In the genomic region with DNA sequence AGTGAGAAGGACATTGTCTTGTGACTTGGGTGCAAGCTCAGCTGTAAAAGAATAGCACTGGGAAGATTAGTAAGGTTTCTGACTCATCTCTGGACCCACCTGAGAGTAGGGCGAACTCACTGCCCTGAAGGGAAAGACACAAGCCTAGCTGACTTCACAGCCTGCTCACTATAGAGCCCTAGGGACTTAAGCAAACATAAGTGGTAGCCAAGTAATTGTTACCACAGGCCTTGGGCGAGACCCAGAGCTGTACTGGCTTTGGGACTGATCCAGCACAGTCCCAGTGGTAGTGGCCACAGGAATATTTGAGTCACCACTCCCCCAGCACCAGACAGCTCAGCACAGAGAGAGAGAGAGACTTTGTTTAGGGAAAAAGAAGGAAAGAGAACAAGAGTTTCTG, we compare ENCODE assay signal across 13 cellular contexts.
DNase-seq lines count a peak whose midpoint lies in the region; ATAC-seq, FAIRE-seq and TF ChIP-seq lines count a peak whose summit lies in the region.
"Had no signal": no experiment of that assay in that cellular context is flagged by ENCODE, and none has a peak within 500 bp of the region (broad histone marks: within the 10 kb centered on the region; RNA-seq: fewer than 3 reads in every experiment).

No MANE protein-coding gene starts in this region.

- intact Hi-C loops in pancreas (cut with DNase I) = no loop called here
- intact Hi-C loops in activated naive CD4-positive, alpha-beta T cell treated with anti-CD3 and anti-CD28 coated beads for 36 hours (cut with micrococcal nuclease) = no loop called here

- in situ Hi-C loops in T47D (cut with HindIII; ENCODE audit: low pct_unique_long_range_greater_than_20kb, low sequenced_read_pairs) = no loop called here

- no peaks in the 10 kb centered on the region for H3K27me3 Mint-ChIP-seq in activated naive CD4-positive, alpha-beta T cell treated with anti-CD3 and anti-CD28 coated beads for 36 hours (ENCODE audit: low read depth)

- H3K4me1 Mint-ChIP-seq in activated naive CD4-positive, alpha-beta T cell treated with anti-CD3 and anti-CD28 coated beads for 36 hours (ENCODE audit: low read depth) = no peaks in the 10 kb centered on the region
- H3K4me1 Mint-ChIP-seq: CD8-positive, alpha-beta memory T cell had no signal

- no peaks in the 10 kb centered on the region for H3K36me3 ChIP-seq in pancreas
- H3K36me3 ChIP-seq: adrenal gland had no signal

- peak overlapping the region in 2 of 4 donors; percentile 49 to 57 for H3K27ac ChIP-seq in pancreas
- H3K27ac ChIP-seq: adrenal gland, psoas muscle had no signal

- no peak overlapping the region for H3K4me3 ChIP-seq in pancreas
- H3K4me3 ChIP-seq: adrenal gland, psoas muscle had no signal

- no peak overlapping the region for H3K4me3 Mint-ChIP-seq in activated naive CD4-positive, alpha-beta T cell treated with anti-CD3 and anti-CD28 coated beads for 36 hours
- H3K4me3 Mint-ChIP-seq: CD8-positive, alpha-beta memory T cell had no signal

- TF ChIP-seq CTCF in pancreas (IDR thresholded peaks at IDR 0.05) = no peak

- H3K27me3 ChIP-seq in pancreas = no peaks in the 10 kb centered on the region
- H3K27me3 ChIP-seq: adrenal gland had no signal

- CTCF ChIA-PET in activated naive CD4-positive, alpha-beta T cell treated with anti-CD3 and anti-CD28 coated beads for 36 hours (lab: Charles Lee) = no interaction called here

- FAIRE-seq in pancreas (lab: Jason Lieb, UNC) = no peak
- FAIRE-seq: GM12892 had no signal

- 33 to 43% methylated on average over 2 of the region's 2 CpGs for WGBS in pancreas, 2 donors

- peak; percentile 97 to 98 (median 98) for ATAC-seq in pancreas

- peaks cover 0 to 11% (median 7%) of the 10 kb centered on the region in 3 donors for H3K4me1 ChIP-seq in pancreas
- H3K4me1 ChIP-seq: adrenal gland, psoas muscle had no signal

- no peaks in the 10 kb centered on the region for H3K36me3 Mint-ChIP-seq in activated naive CD4-positive, alpha-beta T cell treated with anti-CD3 and anti-CD28 coated beads for 36 hours (ENCODE audit: low read depth)
- H3K36me3 Mint-ChIP-seq: CD8-positive, alpha-beta memory T cell had no signal

- no peaks in the 10 kb centered on the region for H3K9me3 ChIP-seq in pancreas
- H3K9me3 ChIP-seq: adrenal gland, psoas muscle had no signal

- DNase-seq in EL (peak; percentile 89), HT1080 (ENCODE audit: low read depth) (peak; percentile 99), T47D (ENCODE audit: low read depth in 1 of 2, low spot score in 1 of 2) (peak; percentile 18 to 88), pancreas (peak; percentile 47 to 83 (median 76)), NOMO-1 (lab: John Stamatoyannopoulos, UW; ENCODE audit: unreplicated experiment in 2 of 2) (no peak), cortex of kidney (lab: John Stamatoyannopoulos, UW) (no peak), AML-193 (lab: John Stamatoyannopoulos, UW) (no peak)
- DNase-seq in activated naive CD4-positive, alpha-beta T cell treated with anti-CD3 and anti-CD28 coated beads for 36 hours = no peak
- DNase-seq: CD8-positive, alpha-beta memory T cell; NCI-H748 treated with DMSO at 0.1 percent for 48 hours; psoas muscle had no signal

- no peak overlapping the region for H3K27ac Mint-ChIP-seq in activated naive CD4-positive, alpha-beta T cell treated with anti-CD3 and anti-CD28 coated beads for 36 hours
- H3K27ac Mint-ChIP-seq: CD8-positive, alpha-beta memory T cell had no signal

- H3K9me3 Mint-ChIP-seq in activated naive CD4-positive, alpha-beta T cell treated with anti-CD3 and anti-CD28 coated beads for 36 hours = peaks cover 9% of the 10 kb centered on the region

Comparison
In these comparisons a context has a peak if more than half of its experiments do, and no peak if none do; other contexts are left out.
1. DNase-seq: peak in EL (single experiment), HT1080 (single experiment), T47D (2 of 2) and pancreas (6 of 6); none in NOMO-1 (0 of 2), activated naive CD4-positive, alpha-beta T cell treated with anti-CD3 and anti-CD28 coated beads for 36 hours (single experiment), cortex of kidney (single experiment) and AML-193 (0 of 2).